16 cellular contexts compared by ENCODE assay signal in genomic region chr2:81645750-81646301, GRCh38.
"Had no signal": no experiment of that assay in that cellular context is flagged by ENCODE, and none has a peak within 500 bp of the region (broad histone marks: within the 10 kb centered on the region; RNA-seq: fewer than 3 reads in every experiment).

No MANE protein-coding gene starts in this region.

- H3K4me3 Mint-ChIP-seq: activated CD4-positive, alpha-beta T cell treated with anti-CD3 and anti-CD28 coated beads for 36 hours; activated CD8-positive, alpha-beta T cell treated with anti-CD3 and anti-CD28 coated beads for 36 hours; nephron had no signal

- DNase-seq: activated CD4-positive, alpha-beta T cell treated with anti-CD3 and anti-CD28 coated beads for 36 hours; activated CD8-positive, alpha-beta memory T cell treated with anti-CD3 and anti-CD28 coated beads, Interleukin-2, amount 50 U/mL, for 48 hours; activated CD8-positive, alpha-beta T cell treated with anti-CD3 and anti-CD28 coated beads for 36 hours; activated naive CD4-positive, alpha-beta T cell; aorta; dorsolateral prefrontal cortex; esophagus squamous epithelium; foreskin fibroblast; islet precursor cell; mesendoderm; psoas muscle; stimulated activated CD4-positive, alpha-beta T cell treated with anti-CD3 and anti-CD28 coated beads, Interleukin-4, amount 100 ng/mL, for 1 hour; stimulated activated CD8-positive, alpha-beta memory T cell treated with anti-CD3 and anti-CD28 coated beads, Interleukin-4, amount 100 ng/mL, for 48 hours; stomach had no signal

- H3K36me3 ChIP-seq: esophagus squamous epithelium, stomach, thoracic aorta had no signal

- H3K27me3 ChIP-seq: dorsolateral prefrontal cortex, esophagus squamous epithelium, stomach had no signal

- H3K27ac ChIP-seq: dorsolateral prefrontal cortex, esophagus squamous epithelium, psoas muscle, stomach, thoracic aorta had no signal

- H3K4me1 ChIP-seq: esophagus squamous epithelium, psoas muscle, stomach had no signal

- ATAC-seq: activated CD4-positive, alpha-beta T cell treated with anti-CD3 and anti-CD28 coated beads for 36 hours; activated CD8-positive, alpha-beta T cell treated with anti-CD3 and anti-CD28 coated beads for 36 hours; psoas muscle had no signal

- H3K4me3 ChIP-seq: dorsolateral prefrontal cortex, esophagus squamous epithelium, psoas muscle, stomach, thoracic aorta had no signal

- H3K9me3 ChIP-seq: esophagus squamous epithelium, psoas muscle, thoracic aorta had no signal

- H3K4me1 Mint-ChIP-seq: activated CD4-positive, alpha-beta T cell treated with anti-CD3 and anti-CD28 coated beads for 36 hours; nephron had no signal

- H3K27me3 Mint-ChIP-seq: activated CD4-positive, alpha-beta T cell treated with anti-CD3 and anti-CD28 coated beads for 36 hours; activated CD8-positive, alpha-beta T cell treated with anti-CD3 and anti-CD28 coated beads for 36 hours had no signal

- H3K27ac Mint-ChIP-seq: activated CD4-positive, alpha-beta T cell treated with anti-CD3 and anti-CD28 coated beads for 36 hours; activated CD8-positive, alpha-beta T cell treated with anti-CD3 and anti-CD28 coated beads for 36 hours; nephron had no signal
